Comparison of ENCODE assay signal across 20 cellular contexts in genomic region chr7:106582365-106582764, GRCh38.
"Had no signal": no experiment of that assay in that cellular context is flagged by ENCODE, and none has a peak within 500 bp of the region (broad histone marks: within the 10 kb centered on the region; RNA-seq: fewer than 3 reads in every experiment).

No MANE protein-coding gene starts in this region.

- H3K36me3 ChIP-seq: MG63, SJSA1 had no signal

- H3K9me3 ChIP-seq: MG63, SJSA1 had no signal

- H3K4me3 ChIP-seq: MG63, SJSA1, SK-N-MC had no signal

- H3K27ac ChIP-seq: SJSA1, SK-N-MC had no signal

- DNase-seq: Karpas-422, KG1, MG63, NCI-H1092, NCI-H1105 treated with DMSO at 0.1 percent for 48 hours, NCI-H1417 treated with DMSO at 0.1 percent for 48 hours, NCI-H146, NCI-H1694 treated with DMSO at 0.1 percent for 48 hours, NCI-H1930, NCI-H2081, NCI-H2107, NCI-H2227 treated with DMSO at 0.1 percent for 48 hours, NCI-H524, NCI-H526 treated with DMSO at 0.1 percent for 48 hours, NCI-H774, Right ventricle myocardium superior, RPMI8226, SIG-M5 had no signal

- H3K27me3 ChIP-seq: MG63, SJSA1 had no signal

- H3K4me1 ChIP-seq: SJSA1 had no signal
